Comparison of ENCODE assay signal across 2 cellular contexts in genomic region chr12:107788690-107789458, GRCh38.
TF ChIP-seq lines count a peak whose summit lies in the region.

No MANE protein-coding gene starts in this region.

TF ChIP-seq in GM23338, 12 proteins besides CTCF, POLR2A, EP300 and RAD21 (continued from another document):
- TF ChIP-seq NANOG (IDR thresholded peaks at IDR 0.05; ENCODE audit: borderline replicate concordance) (no peak), REST (IDR thresholded peaks at IDR 0.05; ENCODE audit: unreplicated experiment) (no peak), ZNF462 (CRISPR knock-in tag; IDR thresholded peaks at IDR 0.05) (no peak), EZH2 (IDR thresholded peaks at IDR 0.05; ENCODE audit: low read depth, unreplicated experiment) (no peak), ZNF331 (CRISPR knock-in tag; IDR thresholded peaks at IDR 0.05; ENCODE audit: low read depth) (no peak), EZH2phosphoT487 (IDR thresholded peaks at IDR 0.05; ENCODE audit: unreplicated experiment) (no peak), CREB1 (CRISPR knock-in tag; IDR thresholded peaks at IDR 0.05; ENCODE audit: low read depth) (no peak), POLR2AphosphoS5 (IDR thresholded peaks at IDR 0.05; ENCODE audit: low read depth) (no peak), ZNF114 (CRISPR knock-in tag; IDR thresholded peaks at IDR 0.05) (no peak), STAT1 (IDR thresholded peaks at IDR 0.05; ENCODE audit: unreplicated experiment) (no peak)

TF ChIP-seq in SK-N-SH, 30 proteins besides CTCF, POLR2A, EP300 and RAD21 (continued from another document):
- TF ChIP-seq PBX3 (IDR thresholded peaks at IDR 0.05) (no peak), IRF3 (IDR thresholded peaks at IDR 0.05; ENCODE audit: low read depth, low read length) (no peak), TCF12 (IDR thresholded peaks at IDR 0.05) (no peak), JUND (IDR thresholded peaks at IDR 0.05) (no peak), FOXJ3 (CRISPR knock-in tag; IDR thresholded peaks at IDR 0.05) (no peak), MAX (IDR thresholded peaks at IDR 0.05; ENCODE audit: low read depth) (no peak), RXRA (IDR thresholded peaks at IDR 0.05; ENCODE audit: borderline replicate concordance, low read depth) (no peak), NFIC (IDR thresholded peaks at IDR 0.05; ENCODE audit: borderline replicate concordance) (no peak), MEF2A (IDR thresholded peaks at IDR 0.05; ENCODE audit: borderline replicate concordance, low read depth) (no peak), NRF1 (IDR thresholded peaks at IDR 0.05; ENCODE audit: low read depth, low read length) (no peak), FOXM1 (IDR thresholded peaks at IDR 0.05; ENCODE audit: low read depth) (no peak), POLR2AphosphoS5 (IDR thresholded peaks at IDR 0.05; ENCODE audit: low read depth, low read length) (no peak), TEAD4 (IDR thresholded peaks at IDR 0.05; ENCODE audit: borderline replicate concordance, insufficient read depth) (no peak), YY1 (IDR thresholded peaks at IDR 0.05; ENCODE audit: low read depth) (no peak)
